ENCODE assay signal across 1 cellular context in the genomic region with DNA sequence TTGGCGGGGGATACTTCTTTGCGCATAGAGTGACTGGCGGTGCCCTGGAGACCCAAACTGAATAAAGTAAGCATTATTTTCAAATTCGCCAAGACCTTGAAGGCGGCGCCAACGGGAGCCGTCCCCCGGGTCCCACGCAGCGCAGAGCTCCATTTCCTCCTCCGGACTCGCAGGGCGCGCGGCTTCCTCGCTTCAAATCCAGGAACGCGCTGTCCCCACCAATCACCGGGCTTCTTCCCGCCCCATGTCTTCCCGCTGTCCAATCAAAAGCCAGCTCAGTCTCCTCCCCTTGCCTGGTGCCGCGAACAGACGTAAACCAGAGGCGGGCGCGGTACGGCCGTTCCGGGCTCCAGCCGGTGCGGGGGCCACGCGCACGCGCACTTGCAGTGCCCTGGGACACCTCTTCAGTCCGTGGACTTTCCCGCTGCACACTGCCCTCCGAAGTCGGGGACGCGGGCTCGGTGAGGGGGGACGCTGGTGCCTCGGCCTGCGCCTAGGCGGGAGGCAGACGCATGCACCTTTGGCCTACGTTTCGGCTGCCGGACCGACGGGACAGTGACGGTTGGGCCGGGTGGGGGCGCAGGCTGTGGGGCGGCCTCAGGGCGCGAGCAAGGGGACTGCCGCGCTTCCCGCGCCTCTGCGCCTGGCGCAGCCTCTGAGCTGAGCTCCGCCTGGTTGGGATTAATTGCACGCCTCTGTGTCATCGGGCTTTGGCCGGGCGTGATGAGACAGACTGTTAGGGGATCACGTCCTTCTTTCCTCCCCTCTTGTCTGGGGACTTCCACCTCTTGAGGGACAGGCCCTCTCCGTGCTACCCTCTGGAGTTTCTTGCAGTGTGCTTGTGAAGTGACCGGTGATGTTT.
TF ChIP-seq lines count a peak whose summit lies in the region.

A gene with protein sequence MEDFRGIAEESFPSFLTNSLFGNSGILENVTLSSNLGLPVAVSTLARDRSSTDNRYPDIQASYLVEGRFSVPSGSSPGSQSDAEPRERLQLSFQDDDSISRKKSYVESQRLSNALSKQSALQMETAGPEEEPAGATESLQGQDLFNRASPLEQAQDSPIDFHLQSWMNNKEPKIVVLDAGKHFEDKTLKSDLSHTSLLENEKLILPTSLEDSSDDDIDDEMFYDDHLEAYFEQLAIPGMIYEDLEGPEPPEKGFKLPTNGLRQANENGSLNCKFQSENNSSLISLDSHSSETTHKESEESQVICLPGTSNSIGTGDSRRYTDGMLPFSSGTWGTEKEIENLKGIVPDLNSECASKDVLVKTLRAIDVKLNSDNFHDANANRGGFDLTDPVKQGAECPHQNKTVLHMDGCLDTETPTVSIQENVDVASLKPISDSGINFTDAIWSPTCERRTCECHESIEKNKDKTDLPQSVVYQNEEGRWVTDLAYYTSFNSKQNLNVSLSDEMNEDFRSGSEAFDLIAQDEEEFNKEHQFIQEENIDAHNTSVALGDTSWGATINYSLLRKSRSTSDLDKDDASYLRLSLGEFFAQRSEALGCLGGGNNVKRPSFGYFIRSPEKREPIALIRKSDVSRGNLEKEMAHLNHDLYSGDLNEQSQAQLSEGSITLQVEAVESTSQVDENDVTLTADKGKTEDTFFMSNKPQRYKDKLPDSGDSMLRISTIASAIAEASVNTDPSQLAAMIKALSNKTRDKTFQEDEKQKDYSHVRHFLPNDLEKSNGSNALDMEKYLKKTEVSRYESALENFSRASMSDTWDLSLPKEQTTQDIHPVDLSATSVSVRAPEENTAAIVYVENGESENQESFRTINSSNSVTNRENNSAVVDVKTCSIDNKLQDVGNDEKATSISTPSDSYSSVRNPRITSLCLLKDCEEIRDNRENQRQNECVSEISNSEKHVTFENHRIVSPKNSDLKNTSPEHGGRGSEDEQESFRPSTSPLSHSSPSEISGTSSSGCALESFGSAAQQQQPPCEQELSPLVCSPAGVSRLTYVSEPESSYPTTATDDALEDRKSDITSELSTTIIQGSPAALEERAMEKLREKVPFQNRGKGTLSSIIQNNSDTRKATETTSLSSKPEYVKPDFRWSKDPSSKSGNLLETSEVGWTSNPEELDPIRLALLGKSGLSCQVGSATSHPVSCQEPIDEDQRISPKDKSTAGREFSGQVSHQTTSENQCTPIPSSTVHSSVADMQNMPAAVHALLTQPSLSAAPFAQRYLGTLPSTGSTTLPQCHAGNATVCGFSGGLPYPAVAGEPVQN (N-terminal part only) (plus strand): TSS at position 386 of the 862 bp plus-strand sequence. CDS start 8,063 bp downstream, outside the sequence.

TF ChIP-seq in HepG2, 621 proteins besides CTCF, POLR2A, EP300 and RAD21 (continued from another document and continues in another):
- TF ChIP-seq, protein P1, sequence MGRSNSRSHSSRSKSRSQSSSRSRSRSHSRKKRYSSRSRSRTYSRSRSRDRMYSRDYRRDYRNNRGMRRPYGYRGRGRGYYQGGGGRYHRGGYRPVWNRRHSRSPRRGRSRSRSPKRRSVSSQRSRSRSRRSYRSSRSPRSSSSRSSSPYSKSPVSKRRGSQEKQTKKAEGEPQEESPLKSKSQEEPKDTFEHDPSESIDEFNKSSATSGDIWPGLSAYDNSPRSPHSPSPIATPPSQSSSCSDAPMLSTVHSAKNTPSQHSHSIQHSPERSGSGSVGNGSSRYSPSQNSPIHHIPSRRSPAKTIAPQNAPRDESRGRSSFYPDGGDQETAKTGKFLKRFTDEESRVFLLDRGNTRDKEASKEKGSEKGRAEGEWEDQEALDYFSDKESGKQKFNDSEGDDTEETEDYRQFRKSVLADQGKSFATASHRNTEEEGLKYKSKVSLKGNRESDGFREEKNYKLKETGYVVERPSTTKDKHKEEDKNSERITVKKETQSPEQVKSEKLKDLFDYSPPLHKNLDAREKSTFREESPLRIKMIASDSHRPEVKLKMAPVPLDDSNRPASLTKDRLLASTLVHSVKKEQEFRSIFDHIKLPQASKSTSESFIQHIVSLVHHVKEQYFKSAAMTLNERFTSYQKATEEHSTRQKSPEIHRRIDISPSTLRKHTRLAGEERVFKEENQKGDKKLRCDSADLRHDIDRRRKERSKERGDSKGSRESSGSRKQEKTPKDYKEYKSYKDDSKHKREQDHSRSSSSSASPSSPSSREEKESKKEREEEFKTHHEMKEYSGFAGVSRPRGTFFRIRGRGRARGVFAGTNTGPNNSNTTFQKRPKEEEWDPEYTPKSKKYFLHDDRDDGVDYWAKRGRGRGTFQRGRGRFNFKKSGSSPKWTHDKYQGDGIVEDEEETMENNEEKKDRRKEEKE (IDR thresholded peaks at IDR 0.05) = no peak
- TF ChIP-seq CCAR2 (optimal IDR thresholded peaks at IDR 0.05; ENCODE audit: low read depth, low read length) (no peak), GTF2F1 (IDR thresholded peaks at IDR 0.05; ENCODE audit: low read length) (no peak), ZNF331 (CRISPR knock-in tag; IDR thresholded peaks at IDR 0.05) (peak; percentile 51; the same call in 1 of the 2 replicates), AGO1 (IDR thresholded peaks at IDR 0.05; ENCODE audit: low read depth, low read length, poor library complexity, severe bottlenecking) (no peak), ZNF292 (CRISPR knock-in tag; IDR thresholded peaks at IDR 0.05; ENCODE audit: borderline replicate concordance, low read depth) (peak; percentile 76), MXD4 (CRISPR knock-in tag; IDR thresholded peaks at IDR 0.05) (peak; percentile 86), TRIM24 (CRISPR knock-in tag; IDR thresholded peaks at IDR 0.05) (no peak), KLF16 (CRISPR knock-in tag; IDR thresholded peaks at IDR 0.05) (peak in 1 of 2 experiments; percentile 75; a peak in 1 of 4 replicates), ZNF263 (CRISPR knock-in tag; IDR thresholded peaks at IDR 0.05) (peak; percentile 35; the same call in 1 of the 2 replicates), ZNF138 (CRISPR knock-in tag; IDR thresholded peaks at IDR 0.05; ENCODE audit: low read depth) (0 out of 2 replicates have a peak, but pooled peaks have one; percentile 79), ZNF367 (CRISPR knock-in tag; IDR thresholded peaks at IDR 0.05; ENCODE audit: borderline replicate concordance) (peak; percentile 82; the same call in 1 of the 2 replicates), PHF20 (CRISPR knock-in tag; IDR thresholded peaks at IDR 0.05) (peak; percentile 83; the same call in 1 of the 2 replicates), HOXD1 (CRISPR knock-in tag; IDR thresholded peaks at IDR 0.05) (peak; percentile 67; the same call in 1 of the 2 replicates), NONO (IDR thresholded peaks at IDR 0.05) (no peak), NONO (CRISPR knock-in tag; conservative IDR thresholded peaks at IDR 0.05) (peak; percentile 99), ZSCAN21 (CRISPR knock-in tag; IDR thresholded peaks at IDR 0.05; ENCODE audit: borderline replicate concordance) (peak; percentile 98; the same call in 1 of the 2 replicates), HDAC2 (CRISPR knock-in tag; IDR thresholded peaks at IDR 0.05) (peak; percentile 64; the same call in 1 of the 2 replicates), PHB2 (IDR thresholded peaks at IDR 0.05; ENCODE audit: partially characterized antibody) (no peak), GLI4 (CRISPR knock-in tag; IDR thresholded peaks at IDR 0.05; ENCODE audit: borderline replicate concordance) (0 out of 2 replicates have a peak, but pooled peaks have one; percentile 51), DPF2 (CRISPR knock-in tag; IDR thresholded peaks at IDR 0.05; ENCODE audit: borderline replicate concordance, low read depth) (no peak), NFYC (CRISPR knock-in tag; IDR thresholded peaks at IDR 0.05) (peak; percentile 97), ZKSCAN5 (CRISPR knock-in tag; IDR thresholded peaks at IDR 0.05) (0 out of 2 replicates have a peak, but pooled peaks have one; percentile 15), U2AF2 (IDR thresholded peaks at IDR 0.05; ENCODE audit: low read depth, low read length) (no peak), KAT7 (CRISPR knock-in tag; IDR thresholded peaks at IDR 0.05; ENCODE audit: borderline replicate concordance) (peak; percentile 87; the same call in 1 of the 2 replicates), CBFB (CRISPR knock-in tag; IDR thresholded peaks at IDR 0.05) (peak; percentile 51; the same call in 1 of the 2 replicates)
- TF ChIP-seq, protein P2, sequence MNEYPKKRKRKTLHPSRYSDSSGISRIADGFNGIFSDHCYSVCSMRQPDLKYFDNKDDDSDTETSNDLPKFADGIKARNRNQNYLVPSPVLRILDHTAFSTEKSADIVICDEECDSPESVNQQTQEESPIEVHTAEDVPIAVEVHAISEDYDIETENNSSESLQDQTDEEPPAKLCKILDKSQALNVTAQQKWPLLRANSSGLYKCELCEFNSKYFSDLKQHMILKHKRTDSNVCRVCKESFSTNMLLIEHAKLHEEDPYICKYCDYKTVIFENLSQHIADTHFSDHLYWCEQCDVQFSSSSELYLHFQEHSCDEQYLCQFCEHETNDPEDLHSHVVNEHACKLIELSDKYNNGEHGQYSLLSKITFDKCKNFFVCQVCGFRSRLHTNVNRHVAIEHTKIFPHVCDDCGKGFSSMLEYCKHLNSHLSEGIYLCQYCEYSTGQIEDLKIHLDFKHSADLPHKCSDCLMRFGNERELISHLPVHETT (CRISPR knock-in tag; conservative IDR thresholded peaks at IDR 0.05) = peak; percentile 84
- TF ChIP-seq, protein P3, sequence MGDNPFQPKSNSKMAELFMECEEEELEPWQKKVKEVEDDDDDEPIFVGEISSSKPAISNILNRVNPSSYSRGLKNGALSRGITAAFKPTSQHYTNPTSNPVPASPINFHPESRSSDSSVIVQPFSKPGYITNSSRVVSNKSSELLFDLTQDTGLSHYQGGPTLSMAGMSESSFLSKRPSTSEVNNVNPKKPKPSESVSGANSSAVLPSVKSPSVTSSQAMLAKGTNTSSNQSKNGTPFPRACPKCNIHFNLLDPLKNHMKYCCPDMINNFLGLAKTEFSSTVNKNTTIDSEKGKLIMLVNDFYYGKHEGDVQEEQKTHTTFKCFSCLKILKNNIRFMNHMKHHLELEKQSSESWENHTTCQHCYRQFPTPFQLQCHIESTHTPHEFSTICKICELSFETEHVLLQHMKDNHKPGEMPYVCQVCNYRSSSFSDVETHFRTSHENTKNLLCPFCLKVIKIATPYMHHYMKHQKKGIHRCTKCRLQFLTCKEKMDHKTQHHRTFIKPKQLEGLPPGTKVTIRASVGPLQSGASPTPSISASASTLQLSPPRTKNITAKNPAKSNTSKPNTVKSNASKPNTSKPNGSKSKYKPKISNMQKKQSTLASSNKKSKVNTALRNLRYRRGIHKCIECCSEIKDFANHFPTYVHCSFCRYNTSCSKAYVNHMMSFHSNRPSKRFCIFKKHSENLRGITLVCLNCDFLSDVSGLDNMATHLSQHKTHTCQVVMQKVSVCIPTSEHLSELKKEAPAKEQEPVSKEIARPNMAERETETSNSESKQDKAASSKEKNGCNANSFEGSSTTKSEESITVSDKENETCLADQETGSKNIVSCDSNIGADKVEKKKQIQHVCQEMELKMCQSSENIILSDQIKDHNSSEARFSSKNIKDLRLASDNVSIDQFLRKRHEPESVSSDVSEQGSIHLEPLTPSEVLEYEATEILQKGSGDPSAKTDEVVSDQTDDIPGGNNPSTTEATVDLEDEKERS (CRISPR knock-in tag; IDR thresholded peaks at IDR 0.05) = peak; percentile 98
- TF ChIP-seq, protein P4, sequence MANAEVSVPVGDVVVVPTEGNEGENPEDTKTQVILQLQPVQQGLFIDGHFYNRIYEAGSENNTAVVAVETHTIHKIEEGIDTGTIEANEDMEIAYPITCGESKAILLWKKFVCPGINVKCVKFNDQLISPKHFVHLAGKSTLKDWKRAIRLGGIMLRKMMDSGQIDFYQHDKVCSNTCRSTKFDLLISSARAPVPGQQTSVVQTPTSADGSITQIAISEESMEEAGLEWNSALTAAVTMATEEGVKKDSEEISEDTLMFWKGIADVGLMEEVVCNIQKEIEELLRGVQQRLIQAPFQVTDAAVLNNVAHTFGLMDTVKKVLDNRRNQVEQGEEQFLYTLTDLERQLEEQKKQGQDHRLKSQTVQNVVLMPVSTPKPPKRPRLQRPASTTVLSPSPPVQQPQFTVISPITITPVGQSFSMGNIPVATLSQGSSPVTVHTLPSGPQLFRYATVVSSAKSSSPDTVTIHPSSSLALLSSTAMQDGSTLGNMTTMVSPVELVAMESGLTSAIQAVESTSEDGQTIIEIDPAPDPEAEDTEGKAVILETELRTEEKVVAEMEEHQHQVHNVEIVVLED (CRISPR knock-in tag; IDR thresholded peaks at IDR 0.05; ENCODE audit: borderline replicate concordance) = peak; percentile 91
- TF ChIP-seq, protein P5, sequence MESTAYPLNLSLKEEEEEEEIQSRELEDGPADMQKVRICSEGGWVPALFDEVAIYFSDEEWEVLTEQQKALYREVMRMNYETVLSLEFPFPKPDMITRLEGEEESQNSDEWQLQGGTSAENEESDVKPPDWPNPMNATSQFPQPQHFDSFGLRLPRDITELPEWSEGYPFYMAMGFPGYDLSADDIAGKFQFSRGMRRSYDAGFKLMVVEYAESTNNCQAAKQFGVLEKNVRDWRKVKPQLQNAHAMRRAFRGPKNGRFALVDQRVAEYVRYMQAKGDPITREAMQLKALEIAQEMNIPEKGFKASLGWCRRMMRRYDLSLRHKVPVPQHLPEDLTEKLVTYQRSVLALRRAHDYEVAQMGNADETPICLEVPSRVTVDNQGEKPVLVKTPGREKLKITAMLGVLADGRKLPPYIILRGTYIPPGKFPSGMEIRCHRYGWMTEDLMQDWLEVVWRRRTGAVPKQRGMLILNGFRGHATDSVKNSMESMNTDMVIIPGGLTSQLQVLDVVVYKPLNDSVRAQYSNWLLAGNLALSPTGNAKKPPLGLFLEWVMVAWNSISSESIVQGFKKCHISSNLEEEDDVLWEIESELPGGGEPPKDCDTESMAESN (CRISPR knock-in tag; conservative IDR thresholded peaks at IDR 0.05) = peak; percentile 96
- TF ChIP-seq, protein P6, sequence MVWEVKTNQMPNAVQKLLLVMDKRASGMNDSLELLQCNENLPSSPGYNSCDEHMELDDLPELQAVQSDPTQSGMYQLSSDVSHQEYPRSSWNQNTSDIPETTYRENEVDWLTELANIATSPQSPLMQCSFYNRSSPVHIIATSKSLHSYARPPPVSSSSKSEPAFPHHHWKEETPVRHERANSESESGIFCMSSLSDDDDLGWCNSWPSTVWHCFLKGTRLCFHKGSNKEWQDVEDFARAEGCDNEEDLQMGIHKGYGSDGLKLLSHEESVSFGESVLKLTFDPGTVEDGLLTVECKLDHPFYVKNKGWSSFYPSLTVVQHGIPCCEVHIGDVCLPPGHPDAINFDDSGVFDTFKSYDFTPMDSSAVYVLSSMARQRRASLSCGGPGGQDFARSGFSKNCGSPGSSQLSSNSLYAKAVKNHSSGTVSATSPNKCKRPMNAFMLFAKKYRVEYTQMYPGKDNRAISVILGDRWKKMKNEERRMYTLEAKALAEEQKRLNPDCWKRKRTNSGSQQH (CRISPR knock-in tag; IDR thresholded peaks at IDR 0.05; ENCODE audit: low read depth) = peak; percentile 82; the same call in 1 of the 2 replicates
- TF ChIP-seq, protein P7, sequence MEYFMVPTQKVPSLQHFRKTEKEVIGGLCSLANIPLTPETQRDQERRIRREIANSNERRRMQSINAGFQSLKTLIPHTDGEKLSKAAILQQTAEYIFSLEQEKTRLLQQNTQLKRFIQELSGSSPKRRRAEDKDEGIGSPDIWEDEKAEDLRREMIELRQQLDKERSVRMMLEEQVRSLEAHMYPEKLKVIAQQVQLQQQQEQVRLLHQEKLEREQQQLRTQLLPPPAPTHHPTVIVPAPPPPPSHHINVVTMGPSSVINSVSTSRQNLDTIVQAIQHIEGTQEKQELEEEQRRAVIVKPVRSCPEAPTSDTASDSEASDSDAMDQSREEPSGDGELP (IDR thresholded peaks at IDR 0.05; ENCODE audit: borderline replicate concordance, low read depth) = 0 out of 2 replicates have a peak, but pooled peaks have one; percentile 3
